7 cellular contexts compared by ENCODE assay signal in genomic region chr3:166257715-166258114, GRCh38.
"Had no signal": no experiment of that assay in that cellular context is flagged by ENCODE, and none has a peak within 500 bp of the region (broad histone marks: within the 10 kb centered on the region; RNA-seq: fewer than 3 reads in every experiment).

No MANE protein-coding gene starts in this region.

- H3K9me3 ChIP-seq: HAP-1 had no signal

- DNase-seq: H7, HFFc6 had no signal

- ATAC-seq: GM23338, HCT116, HepG2 had no signal

- H3K4me2 ChIP-seq: GM23338 had no signal

- H3K4me3 ChIP-seq: GM23338, HAP-1 had no signal

- H3K36me3 ChIP-seq: HAP-1 had no signal

- H3K27ac ChIP-seq: HL-60 had no signal

- H3K4me1 ChIP-seq: HAP-1 had no signal

- H2AFZ ChIP-seq: GM23338 had no signal
